19 cellular contexts compared by ENCODE assay signal in genomic region chr3:133168025-133168401, GRCh38.
DNase-seq lines count a peak whose midpoint lies in the region; ATAC-seq, FAIRE-seq and TF ChIP-seq lines count a peak whose summit lies in the region.
"Had no signal": no experiment of that assay in that cellular context is flagged by ENCODE, and none has a peak within 500 bp of the region (broad histone marks: within the 10 kb centered on the region; RNA-seq: fewer than 3 reads in every experiment).

No MANE protein-coding gene starts in this region.

- no peak overlapping the region for H2AK5ac ChIP-seq in H1 (ENCODE audit: low read depth, low read length)

- H4K5ac ChIP-seq in H1 (ENCODE audit: insufficient read length, low read depth, low read length), result no peak overlapping the region

- CTCF ChIA-PET in AG04450 (lab: Charles Lee), result interaction anchor here (0.6 kb wide), 1 partner anchor 63 kb away, joined by 5 read pairs; no protein-coding TSS in a partner anchor
- CTCF ChIA-PET in H1 (lab: Charles Lee; ENCODE audit: partially characterized antibody), result interaction anchor here (0.8 to 1.6 kb wide), 10 partner anchors 32 to 441 kb away, joined by 3 to 5 read pairs (median 4); no protein-coding TSS in a partner anchor

- H4K91ac ChIP-seq in H1 (replicated peaks; ENCODE audit: insufficient read length, low read length), result no peak overlapping the region

- 88% methylated on average over 1 of the region's 1 CpG; no CpG with 5 or more reads in 1 of the 2 experiments for WGBS in H1 (ENCODE audit: extremely low coverage in 1 of 2, insufficient coverage in 1 of 2, insufficient read length in 1 of 2, insufficient replicate concordance in 2 of 2, low coverage in 1 of 2, low lambda C conversion rate in 2 of 2, missing lambda C conversion rate in 1 of 2), 2 experiments
- whole genome bisulfite sequencing in GM23248 (ENCODE audit: low coverage in 1 of 2, low lambda C conversion rate in 2 of 2, missing lambda C conversion rate in 2 of 2), 2 experiments, result 66 to 81% methylated on average over 1 of the region's 1 CpG

- POLR2A ChIA-PET in AG04450 (lab: Yijun Ruan, JAX) (no interaction called here), H1 (lab: Charles Lee; ENCODE audit: partially characterized antibody) (no interaction called here)

- in situ Hi-C loops in GM23248 (cut with MboI), result no loop called here

- H3K4me3 ChIP-seq in AG04450 (ENCODE audit: low read depth, low read length) (no peak overlapping the region), GM12865 (ENCODE audit: low read depth, low read length) (no peak overlapping the region), Loucy (ENCODE audit: low read length, poor library complexity, severe bottlenecking) (no peak overlapping the region), H1 (ENCODE audit: extremely low read depth in 1 of 4, insufficient read depth in 2 of 4, low read depth in 3 of 4, low read length in 4 of 4) (no peak overlapping the region), GM23248 (no peak overlapping the region)
- H3K4me3 ChIP-seq: PC-9 had no signal

- H3K9me3 ChIP-seq in AG04450 (ENCODE audit: control insufficient read depth, insufficient read depth, low read length) (peaks cover 8% of the 10 kb centered on the region), Loucy (ENCODE audit: insufficient read depth, low read depth, low read length) (no peaks in the 10 kb centered on the region), H1 (ENCODE audit: insufficient read depth in 2 of 2, low read depth in 1 of 2, low read length in 1 of 2) (peaks cover 1 to 9% of the 10 kb centered on the region in 2 experiments; a peak in 1 of 4 replicates), GM23248 (ENCODE audit: low read depth) (no peaks in the 10 kb centered on the region)

- H3K14ac ChIP-seq in H1 (ENCODE audit: insufficient read length), result no peak overlapping the region

- H3K9ac ChIP-seq in Loucy (ENCODE audit: low read depth, low read length, poor library complexity, severe bottlenecking) (no peak overlapping the region), H1 (replicated peaks in 1 of 4; ENCODE audit: extremely low read depth in 1 of 4, low read depth in 3 of 4, low read length in 3 of 4) (no peak overlapping the region), GM23248 (no peak overlapping the region)

- no peak overlapping the region for H2BK15ac ChIP-seq in H1 (ENCODE audit: low read length)

- no peak overlapping the region for H3K23ac ChIP-seq in H1 (ENCODE audit: insufficient read length)

- H3K56ac ChIP-seq in H1 (replicated peaks; ENCODE audit: insufficient read length, low read depth, low read length), result no peak overlapping the region

- H2AFZ ChIP-seq in Loucy (ENCODE audit: low read length) (no peak overlapping the region), H1 (ENCODE audit: low read length) (no peak overlapping the region), GM23248 (no peak overlapping the region)
- H2AFZ ChIP-seq: PC-9 had no signal

- FAIRE-seq in H1 (lab: Jason Lieb, UNC), result no peak
- FAIRE-seq: GM12891 had no signal

- TF ChIP-seq POLR2A in H1 (IDR thresholded peaks at IDR 0.05; ENCODE audit: control extremely low read depth in 1 of 2, low read depth in 2 of 2, low read length in 2 of 2), result no peak

- peaks cover 3% of the 10 kb centered on the region for H3K4me1 ChIP-seq in Loucy (ENCODE audit: insufficient read depth, low read length, poor library complexity, severe bottlenecking)
- no peaks in the 10 kb centered on the region for H3K4me1 ChIP-seq in H1 (replicated peaks in 1 of 4; ENCODE audit: control insufficient read depth in 3 of 4, insufficient read depth in 4 of 4, low read length in 3 of 4)
- no peaks in the 10 kb centered on the region for H3K4me1 ChIP-seq in GM23248 (ENCODE audit: insufficient read depth)

- peak; percentile 16; the same call in 1 of the 2 replicates for TF ChIP-seq CTCF in AG04450 (IDR thresholded peaks at IDR 0.05; ENCODE audit: low read depth, low read length)
- peak; percentile 3 for TF ChIP-seq CTCF in GM12865 (IDR thresholded peaks at IDR 0.05; ENCODE audit: insufficient read depth, low read depth, low read length, missing control alignments)
- peak; percentile 37 for TF ChIP-seq CTCF in Loucy (conservative IDR thresholded peaks at IDR 0.05; ENCODE audit: low read length)
- TF ChIP-seq CTCF in H1 (IDR thresholded peaks at IDR 0.05; ENCODE audit: control extremely low read depth in 1 of 3, insufficient read depth in 1 of 3, low read depth in 1 of 3, low read length in 3 of 3), result peak in 2 of 3 experiments; percentile 20 to 31; a peak in 3 of 4 replicates
- no peak for TF ChIP-seq CTCF in GM20000 (IDR thresholded peaks at IDR 0.05; ENCODE audit: extremely low read depth, missing control alignments)

- no peak overlapping the region for H2BK120ac ChIP-seq in H1 (replicated peaks; ENCODE audit: low read depth, low read length)

- H3K27ac ChIP-seq in AG04450 (ENCODE audit: low read depth, low read length) (no peak overlapping the region), H1 (ENCODE audit: low read depth, low read length) (no peak overlapping the region), GM23248 (no peak overlapping the region)
- H3K27ac ChIP-seq: PC-9 had no signal

- H2BK5ac ChIP-seq in H1 (ENCODE audit: low read depth, low read length), result no peak overlapping the region

- H3K4me2 ChIP-seq in Loucy (ENCODE audit: low read depth, low read length, poor library complexity, severe bottlenecking) (peak overlapping the region; percentile 44), H1 (ENCODE audit: insufficient read depth in 1 of 2, low read depth in 2 of 2, low read length in 2 of 2) (no peak overlapping the region), GM23248 (ENCODE audit: unreplicated experiment) (no peak overlapping the region)
- H3K4me2 ChIP-seq: PC-9 had no signal

- H3K36me3 ChIP-seq in Loucy (ENCODE audit: insufficient read depth, low read length) (no peaks in the 10 kb centered on the region), H1 (ENCODE audit: control insufficient read depth in 2 of 4, insufficient read depth in 4 of 4, low read length in 3 of 4) (peaks cover 0 to 8% (median 0%) of the 10 kb centered on the region in 4 experiments; a peak in 1 of 8 replicates), GM23248 (ENCODE audit: low read depth) (no peaks in the 10 kb centered on the region)

- H3F3A ChIP-seq in Loucy (ENCODE audit: low read depth) (no peaks in the 10 kb centered on the region), GM23248 (ENCODE audit: insufficient read depth) (no peaks in the 10 kb centered on the region)

- TF ChIP-seq RAD21 in H1 (IDR thresholded peaks at IDR 0.05 in 1 of 2, conservative IDR thresholded peaks at IDR 0.05 in 1 of 2; ENCODE audit: low read depth in 2 of 2, low read length in 2 of 2), result peak; percentile 4 to 50; a peak in 2 of 4 replicates

- H3K23me2 ChIP-seq in H1 (ENCODE audit: low read depth, low read length), result no peaks in the 10 kb centered on the region

- H2BK20ac ChIP-seq in H1 (ENCODE audit: low read length), result no peak overlapping the region

- no peak overlapping the region for H3K4ac ChIP-seq in H1 (replicated peaks; ENCODE audit: insufficient read length, low read depth, low read length)

- H3K79me2 ChIP-seq in Loucy (ENCODE audit: insufficient read depth, low read length) (no peaks in the 10 kb centered on the region), H1 (ENCODE audit: control insufficient read depth in 1 of 2, insufficient read depth in 2 of 2, low read length in 2 of 2) (no peaks in the 10 kb centered on the region), GM23248 (ENCODE audit: insufficient read depth) (no peaks in the 10 kb centered on the region)

- no peak for ATAC-seq in GM19023 (IDR thresholded peaks at IDR 0.05; ENCODE audit: unreplicated experiment)
- ATAC-seq: T-helper 17 cell had no signal

- H3K27me3 ChIP-seq in AG04450 (ENCODE audit: control insufficient read depth, insufficient read depth, low read length) (no peaks in the 10 kb centered on the region), Loucy (ENCODE audit: insufficient read depth, low read length, poor library complexity, severe bottlenecking) (no peaks in the 10 kb centered on the region), H1 (replicated peaks in 1 of 4; ENCODE audit: control insufficient read depth in 3 of 4, extremely low read depth in 1 of 4, insufficient read depth in 3 of 4, low read length in 3 of 4) (no peaks in the 10 kb centered on the region), GM23248 (replicated peaks; ENCODE audit: insufficient read depth) (no peaks in the 10 kb centered on the region)

- no peak overlapping the region for H3K18ac ChIP-seq in H1 (ENCODE audit: extremely low read depth, low read length)

- H3K9me2 ChIP-seq in Loucy (replicated peaks; ENCODE audit: low read depth, low read length) (no peaks in the 10 kb centered on the region), GM23248 (ENCODE audit: insufficient read depth) (no peaks in the 10 kb centered on the region)

- TF ChIP-seq EP300 in H1 (IDR thresholded peaks at IDR 0.05; ENCODE audit: borderline replicate concordance in 1 of 2, low read depth in 2 of 2, low read length in 2 of 2), result no peak

- no peak overlapping the region for H4K8ac ChIP-seq in H1 (ENCODE audit: extremely low read depth, insufficient read depth, low read length)

- no peak overlapping the region for H2BK12ac ChIP-seq in H1 (ENCODE audit: low read depth, low read length)

- DNase-seq in AG04450 (ENCODE audit: low read depth, low spot score), result no peak
- DNase-seq in GM12865 (ENCODE audit: low read depth), result no peak
- DNase-seq in H1 (ENCODE audit: low read depth in 1 of 2, low spot score in 2 of 2), result no peak
- DNase-seq in GM20000 (ENCODE audit: low spot score), result no peak
- DNase-seq in central memory CD4-positive, alpha-beta T cell, result no peak
- DNase-seq in GM23248, result no peak
- DNase-seq: ACHN, GOT3, MV-4-11, NCI-H1417 treated with DMSO at 0.1 percent for 48 hours, NCI-H2029 treated with DMSO at 0.1 percent for 48 hours, NCI-H226, NCI-H526 treated with DMSO at 0.1 percent for 48 hours, PC-9, Right ventricle myocardium superior, T-helper 17 cell had no signal

- H3K79me1 ChIP-seq in H1 (ENCODE audit: low read depth, low read length), result no peaks in the 10 kb centered on the region; the same call in 1 of the 2 replicates

- no peaks in the 10 kb centered on the region for H4K20me1 ChIP-seq in Loucy (ENCODE audit: insufficient read depth, low read length, poor library complexity, severe bottlenecking)
- no peaks in the 10 kb centered on the region for H4K20me1 ChIP-seq in H1 (replicated peaks in 1 of 2; ENCODE audit: control insufficient read depth in 1 of 2, insufficient read depth in 2 of 2, low read length in 2 of 2)
- no peaks in the 10 kb centered on the region for H4K20me1 ChIP-seq in GM23248 (ENCODE audit: insufficient read depth)

TF ChIP-seq in H1, 55 proteins besides CTCF, POLR2A, EP300 and RAD21:
- no peak for TF ChIP-seq CTBP2 (IDR thresholded peaks at IDR 0.05; ENCODE audit: borderline replicate concordance, insufficient read depth, insufficient read length, low read length)
